Comparison of ENCODE assay signal across 15 cellular contexts in genomic region chr11:19872526-19873135, GRCh38.
A peak's percentile ranks its signal among the peaks of the same experiment; 100 is the strongest.
DNase-seq lines count a peak whose midpoint lies in the region.
"Had no signal": no experiment of that assay in that cellular context is flagged by ENCODE, and none has a peak within 500 bp of the region (broad histone marks: within the 10 kb centered on the region; RNA-seq: fewer than 3 reads in every experiment).

No MANE protein-coding gene starts in this region.

- in situ Hi-C loops in ACHN (cut with HindIII; ENCODE audit: low pct_ligation_motif_present, low pct_unique_long_range_greater_than_20kb, low sequenced_read_pairs): no loop called here

- DNase-seq in COLO668 (lab: John Stamatoyannopoulos, UW; ENCODE audit: unreplicated experiment): peak; percentile 91
- peak; percentile 52 for DNase-seq in NCI-H1092 (lab: John Stamatoyannopoulos, UW)
- DNase-seq in NCI-H2196 (lab: John Stamatoyannopoulos, UW; ENCODE audit: unreplicated experiment): peak; percentile 72
- DNase-seq in cerebellar nuclear complex (lab: John Stamatoyannopoulos, UW): peak; percentile 27 to 85
- DNase-seq in NCI-H446 treated with DMSO at 0.1 percent for 48 hours (lab: John Stamatoyannopoulos, UW): no peak
- DNase-seq in ACHN: no peak
- no peak for DNase-seq in activated effector memory CD4-positive, alpha-beta T cell treated with anti-CD3 and anti-CD28 coated beads, Interleukin-2, amount 50 U/mL, for 16 hours
- no peak for DNase-seq in stimulated activated CD4-positive, alpha-beta T cell treated with anti-CD3 and anti-CD28 coated beads, Interleukin-4, amount 100 ng/mL, for 4 hours
- DNase-seq: activated CD4-positive, alpha-beta T cell treated with anti-CD3 and anti-CD28 coated beads, Interleukin-2, amount 10 ng/mL, durations not matched to agents 7 days and 5 days; activated naive CD4-positive, alpha-beta T cell treated with anti-CD3 and anti-CD28 coated beads for 36 hours; CD8-positive, alpha-beta T cell; colonic mucosa; lower lobe of right lung; naive thymus-derived CD8-positive, alpha-beta T cell; NCI-H82 had no signal

Comparison
In these comparisons a context has a peak if more than half of its experiments do, and no peak if none do; other contexts are left out.
1. DNase-seq: peak in COLO668 (single experiment), NCI-H1092 (single experiment), NCI-H2196 (single experiment) and cerebellar nuclear complex (2 of 2); none in NCI-H446 treated with DMSO at 0.1 percent for 48 hours (single experiment), ACHN (single experiment), activated effector memory CD4-positive, alpha-beta T cell treated with anti-CD3 and anti-CD28 coated beads, Interleukin-2, amount 50 U/mL, for 16 hours (single experiment) and stimulated activated CD4-positive, alpha-beta T cell treated with anti-CD3 and anti-CD28 coated beads, Interleukin-4, amount 100 ng/mL, for 4 hours (0 of 2).